In genomic region chr20:7956561-7956960, GRCh38 we compare ENCODE assay signal across 8 cellular contexts. TPM values are rescaled to one million over a fixed set of nuclear protein-coding genes. Genes with fewer than 3 reads are reported as not detected.
"Had no signal": no experiment of that assay in that cellular context is flagged by ENCODE, and none has a peak within 500 bp of the region (broad histone marks: within the 10 kb centered on the region; RNA-seq: fewer than 3 reads in every experiment).

No MANE protein-coding gene starts in this region.

RNA-seq across cellular contexts. Expression of gene HAO1, which starts 16.3 kb away (rescaled TPM):
- polyA plus RNA-seq: naive thymus-derived CD8-positive, alpha-beta T cell; neural cell; ovary; psoas muscle; right cardiac atrium; sigmoid colon; smooth muscle cell; spleen had no signal
